Comparison of ENCODE assay signal across 30 cellular contexts in genomic region chr4:118787844-118788380, GRCh38.
"Had no signal": no experiment of that assay in that cellular context is flagged by ENCODE, and none has a peak within 500 bp of the region (broad histone marks: within the 10 kb centered on the region; RNA-seq: fewer than 3 reads in every experiment).

No MANE protein-coding gene starts in this region.

- H3K27ac ChIP-seq: brain microvascular endothelial cell, gastrocnemius medialis, hepatocyte, neutrophil, ovary, thyroid gland, upper lobe of right lung had no signal

- H3K9me3 ChIP-seq: gastrocnemius medialis, neutrophil, ovary, sigmoid colon, thyroid gland, upper lobe of right lung had no signal

- H3K27me3 ChIP-seq: brain microvascular endothelial cell, gastrocnemius medialis, hepatocyte, neutrophil, ovary, sigmoid colon, thyroid gland, upper lobe of right lung had no signal

- H3K4me1 ChIP-seq: gastrocnemius medialis, upper lobe of right lung had no signal

- FAIRE-seq: astrocyte, keratinocyte, small intestine had no signal

- DNase-seq: activated CD4-positive, alpha-beta T cell treated with anti-CD3 and anti-CD28 coated beads for 36 hours; activated CD4-positive, alpha-beta T cell treated with anti-CD3 and anti-CD28 coated beads, Interleukin-2, amount 50 U/mL, for 48 hours; activated CD4-positive, CD25-positive, alpha-beta regulatory T cell; activated CD8-positive, alpha-beta memory T cell treated with anti-CD3 and anti-CD28 coated beads for 24 hours; activated gamma-delta T cell; activated naive CD4-positive, alpha-beta T cell treated with anti-CD3 and anti-CD28 coated beads, Interleukin-2, amount 10 ng/mL, durations not matched to agents 7 days and 5 days; activated naive CD8-positive, alpha-beta T cell treated with anti-CD3 and anti-CD28 coated beads, Interleukin-2, amount 10 ng/mL, durations not matched to agents 7 days and 5 days; activated T-cell treated with anti-CD3 and anti-CD28 coated beads, Interleukin-2, amount 50 U/mL, for 1 hour; brain microvascular endothelial cell; cortex of kidney; effector memory CD8-positive, alpha-beta T cell; gastrocnemius medialis; left cardiac atrium; mammary epithelial cell; nephron progenitor cell; ovary; sigmoid colon; small intestine; stimulated activated CD4-positive, alpha-beta T cell treated with anti-CD3 and anti-CD28 coated beads, Interleukin-4, amount 100 ng/mL, for 24 hours; stimulated activated CD8-positive, alpha-beta memory T cell treated with anti-CD3 and anti-CD28 coated beads, Interleukin-4, amount 100 ng/mL, for 48 hours; stimulated activated naive CD8-positive, alpha-beta T cell treated with anti-CD3 and anti-CD28 coated beads, Interleukin-15, amount 100 ng/mL, for 72 hours; substantia nigra; T-helper 1 cell; thyroid gland; upper lobe of right lung had no signal

- H3K36me3 ChIP-seq: ovary, thyroid gland had no signal

- ATAC-seq: activated CD4-positive, alpha-beta T cell treated with anti-CD3 and anti-CD28 coated beads for 36 hours; effector memory CD8-positive, alpha-beta T cell; gastrocnemius medialis; stimulated activated memory B cell treated with anti-CD40 and anti-IgM and Interleukin-4, amounts not matched to agents 10 μg/mL and 1 μg/mL and 100 μg/mL, for 72 hours; stimulated activated naive CD8-positive, alpha-beta T cell treated with anti-CD3 and anti-CD28 coated beads, Interleukin-15, amount 100 ng/mL, for 72 hours; upper lobe of right lung had no signal

- H3K4me3 ChIP-seq: gastrocnemius medialis, hepatocyte, ovary, sigmoid colon, thyroid gland, upper lobe of right lung had no signal

- H2AFZ ChIP-seq: hepatocyte had no signal

- H3K4me2 ChIP-seq: hepatocyte had no signal
